In the genomic region with DNA sequence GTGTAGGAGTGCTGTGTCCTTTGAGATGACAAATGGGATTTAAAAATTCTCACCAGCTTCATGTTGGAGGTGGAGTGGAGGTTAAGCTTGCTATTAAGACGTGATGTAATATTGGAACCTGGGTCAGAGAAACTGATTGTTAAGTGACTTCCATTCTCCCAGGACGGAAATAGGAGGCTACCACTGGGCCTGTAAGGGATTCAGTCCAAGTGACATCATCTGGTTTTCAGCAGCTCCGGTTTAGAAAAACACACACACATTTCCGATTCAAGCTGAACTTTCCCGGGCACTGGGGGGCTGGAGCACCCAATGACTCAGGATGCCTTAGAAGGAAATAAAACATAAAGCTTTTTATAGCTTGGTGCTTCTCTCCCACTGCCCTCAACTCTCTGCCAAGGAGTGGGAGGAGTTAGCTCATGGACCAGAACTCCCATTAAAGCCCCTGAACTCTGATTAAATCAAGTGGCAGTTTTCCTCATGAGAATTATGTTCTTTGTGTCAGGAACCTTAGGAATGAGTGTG, we compare ENCODE assay signal across 8 cellular contexts. TPM values are rescaled to one million over a fixed set of nuclear protein-coding genes. Genes with fewer than 3 reads are reported as not detected.
DNase-seq lines count a peak whose midpoint lies in the region; ATAC-seq, FAIRE-seq and TF ChIP-seq lines count a peak whose summit lies in the region.
"Had no signal": no experiment of that assay in that cellular context is flagged by ENCODE, and none has a peak within 500 bp of the region (broad histone marks: within the 10 kb centered on the region; RNA-seq: fewer than 3 reads in every experiment).

No MANE protein-coding gene starts in this region.

- DNase-seq in HS-5 (ENCODE audit: low read depth) (peak; percentile 74), astrocyte of the hippocampus (ENCODE audit: low read depth, low spot score) (peak; percentile 94), kidney (peak; percentile 81), stromal cell of bone marrow (ENCODE audit: low read depth) (peak; percentile 97), D721Med (ENCODE audit: insufficient read length, low spot score) (no peak)
- DNase-seq: NCI-H1436 treated with DMSO at 0.1 percent for 48 hours had no signal

- H3K4me1 ChIP-seq in kidney (ENCODE audit: control insufficient read depth in 1 of 2, insufficient read depth in 1 of 2, low read depth in 1 of 2, low read length in 2 of 2) = peaks cover 12 to 22% of the 10 kb centered on the region in 2 donors

- peak overlapping the region; percentile 59 to 75 for H3K27ac ChIP-seq in kidney (ENCODE audit: low read depth in 2 of 2, low read length in 2 of 2)

- peak overlapping the region in 1 of 2 donors; percentile 57 for H3K9ac ChIP-seq in kidney (ENCODE audit: low read length in 2 of 2)

- H3K4me3 Mint-ChIP-seq in stimulated activated memory B cell treated with anti-CD40 and anti-IgM and Interleukin-4, amounts not matched to agents 10 μg/mL and 1 μg/mL and 100 μg/mL, for 72 hours = no peak overlapping the region

- intact Hi-C loops in kidney (cut with DNase I) = loop anchor here (10.0 kb wide), 1 partner anchor 286 kb away; no protein-coding TSS in a partner anchor

- H3K4me1 Mint-ChIP-seq in stimulated activated memory B cell treated with anti-CD40 and anti-IgM and Interleukin-4, amounts not matched to agents 10 μg/mL and 1 μg/mL and 100 μg/mL, for 72 hours = peaks cover 7% of the 10 kb centered on the region

- ATAC-seq in stimulated activated memory B cell treated with anti-CD40 and anti-IgM and Interleukin-4, amounts not matched to agents 10 μg/mL and 1 μg/mL and 100 μg/mL, for 72 hours = no peak
- no peak for ATAC-seq in GM21447 (IDR thresholded peaks at IDR 0.05; ENCODE audit: unreplicated experiment)

- no peak overlapping the region for H3K27ac Mint-ChIP-seq in stimulated activated memory B cell treated with anti-CD40 and anti-IgM and Interleukin-4, amounts not matched to agents 10 μg/mL and 1 μg/mL and 100 μg/mL, for 72 hours

- H3K27me3 Mint-ChIP-seq in stimulated activated memory B cell treated with anti-CD40 and anti-IgM and Interleukin-4, amounts not matched to agents 10 μg/mL and 1 μg/mL and 100 μg/mL, for 72 hours = no peaks in the 10 kb centered on the region

- H3K4me3 ChIP-seq in kidney (ENCODE audit: low read length in 2 of 2) = no peak overlapping the region

- no peaks in the 10 kb centered on the region for H3K9me3 Mint-ChIP-seq in stimulated activated memory B cell treated with anti-CD40 and anti-IgM and Interleukin-4, amounts not matched to agents 10 μg/mL and 1 μg/mL and 100 μg/mL, for 72 hours

- peaks cover 9 to 14% of the 10 kb centered on the region in 2 donors for H3K36me3 ChIP-seq in kidney (ENCODE audit: control insufficient read depth in 1 of 2, insufficient read depth in 2 of 2, low read length in 2 of 2)

- peak; percentile 89 for FAIRE-seq in kidney (lab: Jason Lieb, UNC)
- no peak for FAIRE-seq in D721Med (lab: Jason Lieb, UNC)

- no peak for TF ChIP-seq CTCF in kidney (IDR thresholded peaks at IDR 0.05; ENCODE audit: borderline replicate concordance, extremely low read depth, insufficient read depth)
- no peak for TF ChIP-seq CTCF in D721Med (IDR thresholded peaks at IDR 0.05; ENCODE audit: insufficient read depth, missing control alignments)

- H3K9me3 ChIP-seq in kidney (ENCODE audit: control insufficient read depth in 1 of 2, low read length in 2 of 2) = no peaks in the 10 kb centered on the region

- peaks cover 21% of the 10 kb centered on the region for H3K36me3 Mint-ChIP-seq in stimulated activated memory B cell treated with anti-CD40 and anti-IgM and Interleukin-4, amounts not matched to agents 10 μg/mL and 1 μg/mL and 100 μg/mL, for 72 hours

RNA-seq across cellular contexts. Expression of a gene that starts 12.4 kb away (rescaled TPM):
- total RNA-seq in kidney = 328 TPM
- polyA plus RNA-seq in kidney (ENCODE audit: insufficient read depth, low read depth, low replicate concordance) = 469 TPM
